Comparison of ENCODE assay signal across 13 cellular contexts in the genomic region with DNA sequence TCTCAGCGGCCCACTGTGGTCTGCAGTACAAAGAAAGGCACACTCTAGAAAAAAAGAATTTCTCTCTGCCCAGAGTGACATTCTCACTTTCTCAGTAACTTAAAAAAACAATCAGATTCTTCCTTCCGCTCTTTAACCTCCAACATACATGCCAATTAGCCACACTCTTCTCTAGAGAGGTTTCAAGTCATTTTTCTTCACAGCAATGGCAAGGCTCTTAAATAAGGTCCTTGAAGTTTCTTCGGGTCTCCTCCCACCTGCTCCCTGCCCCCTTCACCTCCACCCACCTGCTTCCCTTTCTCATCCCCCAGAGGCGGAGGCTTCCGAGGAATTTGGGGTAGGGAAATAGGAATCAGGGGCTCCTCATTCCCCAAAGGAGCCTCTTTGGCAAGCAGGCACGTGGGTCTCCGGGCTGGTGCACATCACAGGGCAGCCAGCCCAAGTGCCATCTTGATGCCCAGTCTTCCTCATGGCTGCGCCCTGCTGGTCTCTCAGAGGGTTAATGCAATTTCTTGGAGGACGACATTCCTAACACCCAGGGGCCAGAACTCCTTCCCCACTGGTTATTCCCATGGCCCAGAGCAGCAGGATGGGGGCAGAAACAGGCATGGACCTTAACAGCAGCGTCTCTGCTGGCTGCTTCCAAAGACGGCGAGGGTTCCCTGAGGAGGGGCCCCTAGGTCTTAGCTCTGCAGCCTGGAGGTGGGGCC. TPM values are rescaled to one million over a fixed set of nuclear protein-coding genes. Genes with fewer than 3 reads are reported as not detected.
DNase-seq lines count a peak whose midpoint lies in the region; ATAC-seq and TF ChIP-seq lines count a peak whose summit lies in the region.
"Had no signal": no experiment of that assay in that cellular context is flagged by ENCODE, and none has a peak within 500 bp of the region (broad histone marks: within the 10 kb centered on the region; RNA-seq: fewer than 3 reads in every experiment).

No MANE protein-coding gene starts in this region.

- H3K4me3 Mint-ChIP-seq in WTC11, result no peak overlapping the region
- peak overlapping the region in 5 of 10 donors; percentile 7 to 71 (median 24) for H3K4me3 Mint-ChIP-seq in naive thymus-derived CD8-positive, alpha-beta T cell

- H3K27ac Mint-ChIP-seq in WTC11, result no peak overlapping the region
- peak overlapping the region in 7 of 10 donors; percentile 2 to 87 (median 33) for H3K27ac Mint-ChIP-seq in naive thymus-derived CD8-positive, alpha-beta T cell

- no peaks in the 10 kb centered on the region for H3K9me3 Mint-ChIP-seq in WTC11
- no peaks in the 10 kb centered on the region for H3K9me3 Mint-ChIP-seq in naive thymus-derived CD8-positive, alpha-beta T cell

- ATAC-seq in WTC11, result peak; percentile 36
- ATAC-seq in naive thymus-derived CD8-positive, alpha-beta T cell, result peak; percentile 42 to 74
- no peak for ATAC-seq in HG02870 (IDR thresholded peaks at IDR 0.05; ENCODE audit: unreplicated experiment)

- TF ChIP-seq CTCF in GM12864 (IDR thresholded peaks at IDR 0.05; ENCODE audit: low read depth, low read length, missing control alignments) (no peak), WTC11 (IDR thresholded peaks at IDR 0.05) (no peak), GM10266 (IDR thresholded peaks at IDR 0.05; ENCODE audit: control insufficient read depth, insufficient read depth, low read depth, missing control alignments) (no peak)

- CTCF ChIA-PET in WTC11 (lab: Charles Lee), result interaction anchor here (0.6 kb wide), 2 partner anchors 50 to 502 kb away, joined by 3 to 5 read pairs; no protein-coding TSS in a partner anchor

- H3K4me3 ChIP-seq in GM12864 (ENCODE audit: low read depth, low read length), result no peak overlapping the region
- H3K4me3 ChIP-seq: lung had no signal

- H3K36me3 Mint-ChIP-seq in WTC11, result no peaks in the 10 kb centered on the region
- H3K36me3 Mint-ChIP-seq in naive thymus-derived CD8-positive, alpha-beta T cell, result no peaks in the 10 kb centered on the region

- POLR2A ChIA-PET in WTC11 (lab: Charles Lee), result no interaction called here
- POLR2A ChIA-PET in naive thymus-derived CD8-positive, alpha-beta T cell (lab: Charles Lee), result interaction anchor here (1.1 kb wide), 1 partner anchor 18 kb away, joined by 6 read pairs; no protein-coding TSS in a partner anchor

- peak; percentile 41 for DNase-seq in DMS79 treated with DMSO at 0.1 percent for 48 hours (lab: John Stamatoyannopoulos, UW)
- no peak for DNase-seq in DMS79 (lab: John Stamatoyannopoulos, UW)
- DNase-seq in GM12864 (ENCODE audit: low read depth), result peak; percentile 16
- DNase-seq in WTC11 (ENCODE audit: low spot score), result no peak
- peak in 2 of 10 donors; percentile 8 to 20 for DNase-seq in naive thymus-derived CD8-positive, alpha-beta T cell
- no peak for DNase-seq in GM10266 (ENCODE audit: extremely low spot score)
- DNase-seq in LoVo (ENCODE audit: low spot score), result no peak
- DNase-seq: DMS153, NCI-H226, posterior cingulate gyrus, substantia nigra had no signal

- peaks cover 41% of the 10 kb centered on the region for H3K4me1 Mint-ChIP-seq in WTC11
- H3K4me1 Mint-ChIP-seq in naive thymus-derived CD8-positive, alpha-beta T cell, result peaks cover 0 to 29% (median 12%) of the 10 kb centered on the region in 4 donors

- H3K27me3 Mint-ChIP-seq in WTC11 (ENCODE audit: low read depth), result no peaks in the 10 kb centered on the region; the same call in 1 of the 2 replicates
- H3K27me3 Mint-ChIP-seq in naive thymus-derived CD8-positive, alpha-beta T cell, result peaks cover 0 to 18% (median 0%) of the 10 kb centered on the region in 5 donors

TF ChIP-seq in WTC11, 78 proteins besides CTCF, POLR2A, EP300 and RAD21:
- TF ChIP-seq ATF3 (CRISPR knock-in tag; conservative IDR thresholded peaks at IDR 0.05), result no peak
- TF ChIP-seq MAX (CRISPR knock-in tag; IDR thresholded peaks at IDR 0.05), result peak; percentile 35; the same call in 1 of the 2 replicates
TF ChIP-seq in WTC11: peak in this region for 1.

RNA-seq across cellular contexts. Expression of gene MEOX1, which starts 0.9 kb away (rescaled TPM):
- total RNA-seq in WTC11 (2021), result 0.16 TPM in 1 of 3 replicates, not detected in the others
- total RNA-seq in naive thymus-derived CD8-positive, alpha-beta T cell, result not detected
- 1 to 10 TPM in 2 of 3 donors, under 1 TPM in 1; 0.66 to 5.9 (median 1.5) TPM for polyA plus RNA-seq in naive thymus-derived CD8-positive, alpha-beta T cell

Comparison
In these comparisons a context has a peak if more than half of its experiments do, and no peak if none do; other contexts are left out.
1. DNase-seq: peak in DMS79 treated with DMSO at 0.1 percent for 48 hours (single experiment) and GM12864 (single experiment); none in DMS79 (single experiment), WTC11 (single experiment), GM10266 (single experiment) and LoVo (single experiment).